19 cellular contexts compared by ENCODE assay signal in the genomic region with DNA sequence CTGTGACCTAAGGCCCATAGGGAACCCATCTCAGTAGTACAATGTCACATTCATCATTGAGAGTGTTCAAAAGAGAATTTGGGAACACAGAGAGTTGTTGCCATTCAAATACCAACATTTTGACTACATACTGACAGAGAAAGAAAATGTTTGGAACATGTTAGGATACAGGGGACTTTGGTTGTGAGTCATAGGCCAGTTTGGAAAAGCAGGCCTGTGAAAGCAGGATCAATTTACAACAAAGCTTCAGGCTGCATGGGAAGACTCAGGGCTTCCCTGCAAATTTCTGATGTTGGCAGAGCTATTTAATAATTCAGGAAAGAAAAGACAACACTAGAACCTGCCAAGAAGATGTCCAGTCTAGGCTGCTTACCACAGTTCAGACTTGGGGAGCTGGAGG. TPM values are rescaled to one million over a fixed set of nuclear protein-coding genes. Genes with fewer than 3 reads are reported as not detected.
A peak's percentile ranks its signal among the peaks of the same experiment; 100 is the strongest.
DNase-seq lines count a peak whose midpoint lies in the region; TF ChIP-seq lines count a peak whose summit lies in the region.
"Had no signal": no experiment of that assay in that cellular context is flagged by ENCODE, and none has a peak within 500 bp of the region (broad histone marks: within the 10 kb centered on the region; RNA-seq: fewer than 3 reads in every experiment).

No MANE protein-coding gene starts in this region.

- DNase-seq in MG63 (peak; percentile 47), epithelial cell of esophagus (ENCODE audit: low read depth) (peak; percentile 77), osteoblast (ENCODE audit: insufficient read length, low spot score, missing footprints) (peak; percentile 78), AML-193 (lab: John Stamatoyannopoulos, UW) (no peak), activated gamma-delta T cell treated with Interleukin-2 at 50 U/mL for 16 hours (no peak), occipital lobe (lab: John Stamatoyannopoulos, UW) (no peak)
- no peak for DNase-seq in activated T-cell treated with anti-CD3 and anti-CD28 coated beads, Interleukin-2, amount 50 U/mL, for 48 hours
- DNase-seq: activated CD4-positive, alpha-beta T cell treated with anti-CD3 and anti-CD28 coated beads, Interleukin-2, amount 10 ng/mL, durations not matched to agents 7 days and 5 days; BE2C; colonic mucosa; DMS153; H7; lower lobe of right lung; NCI-H1048; NCI-H2171; nephron progenitor cell; NK-92 treated with Interleukin-12 subunit alpha and Interleukin-12 subunit beta, amount 100 ng/mL, for 24 hours had no signal

- H3K27me3 ChIP-seq in BLaER1: no peaks in the 10 kb centered on the region
- no peaks in the 10 kb centered on the region for H3K27me3 ChIP-seq in MG63
- no peaks in the 10 kb centered on the region for H3K27me3 ChIP-seq in osteoblast (ENCODE audit: insufficient read depth, low read length)
- H3K27me3 ChIP-seq: BE2C, colonic mucosa had no signal

- TF ChIP-seq CTCF in epithelial cell of esophagus (IDR thresholded peaks at IDR 0.05; ENCODE audit: insufficient read depth, low read depth, low read length, missing control alignments): no peak
- TF ChIP-seq CTCF in osteoblast (IDR thresholded peaks at IDR 0.05; ENCODE audit: extremely low read depth, low read depth, low read length): no peak

- no peaks in the 10 kb centered on the region for H3K36me3 ChIP-seq in BLaER1
- no peaks in the 10 kb centered on the region for H3K36me3 ChIP-seq in MG63
- H3K36me3 ChIP-seq in osteoblast (ENCODE audit: insufficient read depth, low read length): no peaks in the 10 kb centered on the region
- H3K36me3 ChIP-seq: BE2C, colonic mucosa, lower lobe of right lung had no signal

- H3K4me3 ChIP-seq in BLaER1 (no peak overlapping the region), MG63 (no peak overlapping the region), epithelial cell of esophagus (ENCODE audit: low read length) (no peak overlapping the region), osteoblast (ENCODE audit: insufficient read depth, low read length) (peak overlapping the region; percentile 21)
- H3K4me3 ChIP-seq: colonic mucosa, lower lobe of right lung had no signal

- H3K4me2 ChIP-seq in BLaER1 (peak overlapping the region; percentile 41; the same call in 1 of the 2 replicates), osteoblast (ENCODE audit: insufficient read depth, low read length) (peak overlapping the region; percentile 58)

- H4K20me1 ChIP-seq in BLaER1 (no peaks in the 10 kb centered on the region), osteoblast (ENCODE audit: insufficient read depth, low read length) (no peaks in the 10 kb centered on the region)

- H3K79me2 ChIP-seq in osteoblast (ENCODE audit: insufficient read depth, low read length): no peaks in the 10 kb centered on the region

- H3K4me1 ChIP-seq in BLaER1: peaks cover 19% of the 10 kb centered on the region
- H3K4me1 ChIP-seq in osteoblast (ENCODE audit: insufficient read depth, low read length): peaks cover 57% of the 10 kb centered on the region
- H3K4me1 ChIP-seq: BE2C, colonic mucosa, lower lobe of right lung had no signal

- peak overlapping the region; percentile 26 for H2AFZ ChIP-seq in osteoblast (ENCODE audit: low read length)

- H3K27ac ChIP-seq in BLaER1 (no peak overlapping the region), osteoblast (ENCODE audit: low read depth, low read length) (peak overlapping the region; percentile 97)
- H3K27ac ChIP-seq: colonic mucosa, lower lobe of right lung had no signal

- H3K9me3 ChIP-seq in BLaER1: peaks cover 22% of the 10 kb centered on the region; the same call in 1 of the 2 replicates
- no peaks in the 10 kb centered on the region for H3K9me3 ChIP-seq in MG63
- no peaks in the 10 kb centered on the region for H3K9me3 ChIP-seq in osteoblast (ENCODE audit: low read depth, low read length)
- H3K9me3 ChIP-seq: BE2C, colonic mucosa, lower lobe of right lung had no signal

- no peak overlapping the region for H3K9ac ChIP-seq in BLaER1

RNA-seq across cellular contexts. Expression of a gene that starts 0.4 kb away (rescaled TPM):
- total RNA-seq in MG63 (2014; rRNA removed; shearing (Covaris generic); ENCODE audit: low replicate concordance): 0.36 TPM in 1 of 2 replicates, not detected in the other
- total RNA-seq in osteoblast (10.0 and 14.1 TPM in 2 replicates), occipital lobe (not detected)
- total RNA-seq: activated CD4-positive, alpha-beta T cell treated with anti-CD3 and anti-CD28 coated beads, Interleukin-2, amount 10 ng/mL, durations not matched to agents 7 days and 5 days; activated T-helper 1 cell treated with anti-CD3 and anti-CD28 coated beads, Interleukin-12 subunit alpha, Interleukin-12 subunit beta, Interleukin-2, Interleukin-4 antibody, amounts not matched to agents 30 ng/mL and 10 ng/mL and 1 ng/mL, durations not matched to agents 14 hours and 24 hours and 36 hours; colonic mucosa; lower lobe of right lung had no signal

RNA-seq across cellular contexts. Expression of a gene that starts 22.3 kb away (rescaled TPM):
- total RNA-seq in MG63 (2014; rRNA removed; shearing (Covaris generic); ENCODE audit: low replicate concordance): 289 and 387 TPM in 2 replicates
- total RNA-seq in osteoblast: 280 and 286 TPM in 2 replicates
- total RNA-seq in occipital lobe: 187 TPM

RNA-seq across cellular contexts. Expression of a gene that starts 23.4 kb away (rescaled TPM):
- total RNA-seq in MG63 (2014; rRNA removed; shearing (Covaris generic); ENCODE audit: low replicate concordance): not detected in 2 replicates
- total RNA-seq in osteoblast: under 0.01 TPM in 2 replicates
- not detected for total RNA-seq in occipital lobe
- total RNA-seq: activated CD4-positive, alpha-beta T cell treated with anti-CD3 and anti-CD28 coated beads, Interleukin-2, amount 10 ng/mL, durations not matched to agents 7 days and 5 days; activated T-helper 1 cell treated with anti-CD3 and anti-CD28 coated beads, Interleukin-12 subunit alpha, Interleukin-12 subunit beta, Interleukin-2, Interleukin-4 antibody, amounts not matched to agents 30 ng/mL and 10 ng/mL and 1 ng/mL, durations not matched to agents 14 hours and 24 hours and 36 hours; colonic mucosa; H7; lower lobe of right lung had no signal

RNA-seq across cellular contexts. Expression of a gene that starts 33.8 kb away (rescaled TPM):
- not detected in 2 replicates for total RNA-seq in MG63 (2014; rRNA removed; shearing (Covaris generic); ENCODE audit: low replicate concordance)
- total RNA-seq in osteoblast (under 0.01 and 0.29 TPM in 2 replicates), occipital lobe (not detected)
- total RNA-seq: activated CD4-positive, alpha-beta T cell treated with anti-CD3 and anti-CD28 coated beads, Interleukin-2, amount 10 ng/mL, durations not matched to agents 7 days and 5 days; activated T-helper 1 cell treated with anti-CD3 and anti-CD28 coated beads, Interleukin-12 subunit alpha, Interleukin-12 subunit beta, Interleukin-2, Interleukin-4 antibody, amounts not matched to agents 30 ng/mL and 10 ng/mL and 1 ng/mL, durations not matched to agents 14 hours and 24 hours and 36 hours; colonic mucosa; H7; lower lobe of right lung had no signal

Comparison
In these comparisons a context has a peak if more than half of its experiments do, and no peak if none do; other contexts are left out.
1. DNase-seq: peak in MG63 (single experiment), epithelial cell of esophagus (single experiment) and osteoblast (single experiment); none in AML-193 (0 of 2), activated gamma-delta T cell treated with Interleukin-2 at 50 U/mL for 16 hours (single experiment), activated T-cell treated with anti-CD3 and anti-CD28 coated beads, Interleukin-2, amount 50 U/mL, for 48 hours (0 of 2) and occipital lobe (single experiment).